In genomic region chr5:66209794-66210193, GRCh38 we compare ENCODE assay signal across 15 cellular contexts.
"Had no signal": no experiment of that assay in that cellular context is flagged by ENCODE, and none has a peak within 500 bp of the region (broad histone marks: within the 10 kb centered on the region; RNA-seq: fewer than 3 reads in every experiment).

No MANE protein-coding gene starts in this region.

- H3K27me3 ChIP-seq: dorsolateral prefrontal cortex, SJCRH30 had no signal

- ATAC-seq: left ventricle myocardium superior, T-cell had no signal

- H3K4me1 Mint-ChIP-seq: activated naive CD4-positive, alpha-beta T cell treated with anti-CD3 and anti-CD28 coated beads, Interleukin-2, amount 50 U/mL, for 24 hours; naive B cell; T-cell had no signal

- H3K4me1 ChIP-seq: psoas muscle had no signal

- H3K36me3 Mint-ChIP-seq: naive B cell had no signal

- H3K27me3 Mint-ChIP-seq: activated naive CD4-positive, alpha-beta T cell treated with anti-CD3 and anti-CD28 coated beads, Interleukin-2, amount 50 U/mL, for 24 hours; naive B cell; stimulated activated naive CD8-positive, alpha-beta T cell treated with anti-CD3 and anti-CD28 coated beads, Interleukin-15, Interleukin-2, amounts not matched to agents 100 ng/mL and 50 ng/mL, for 24 hours; T-cell had no signal

- H3K27ac ChIP-seq: dorsolateral prefrontal cortex, psoas muscle, SJCRH30, thoracic aorta had no signal

- H3K27ac Mint-ChIP-seq: activated naive CD4-positive, alpha-beta T cell treated with anti-CD3 and anti-CD28 coated beads, Interleukin-2, amount 50 U/mL, for 24 hours; stimulated activated naive CD8-positive, alpha-beta T cell treated with anti-CD3 and anti-CD28 coated beads, Interleukin-15, Interleukin-2, amounts not matched to agents 100 ng/mL and 50 ng/mL, for 24 hours; T-cell had no signal

- DNase-seq: activated CD4-positive, alpha-beta T cell treated with anti-CD3 and anti-CD28 coated beads, Interleukin-2, amount 50 U/mL, for 1 hour; activated CD4-positive, CD25-positive, alpha-beta regulatory T cell; activated effector memory CD4-positive, alpha-beta T cell treated with Interleukin-2 at 50 U/mL for 16 hours; activated T-cell treated with anti-CD3 and anti-CD28 coated beads, Interleukin-2, amount 50 U/mL, for 1 hour; dorsolateral prefrontal cortex; left ventricle myocardium superior; naive B cell; occipital lobe; psoas muscle; stimulated activated CD4-positive, alpha-beta T cell treated with anti-CD3 and anti-CD28 coated beads, Interleukin-4, amount 100 ng/mL, for 1 hour; T-cell had no signal

- H3K4me3 Mint-ChIP-seq: activated naive CD4-positive, alpha-beta T cell treated with anti-CD3 and anti-CD28 coated beads, Interleukin-2, amount 50 U/mL, for 24 hours; stimulated activated naive CD8-positive, alpha-beta T cell treated with anti-CD3 and anti-CD28 coated beads, Interleukin-15, Interleukin-2, amounts not matched to agents 100 ng/mL and 50 ng/mL, for 24 hours; T-cell had no signal

- H3K36me3 ChIP-seq: SJCRH30, thoracic aorta had no signal

- H3K4me3 ChIP-seq: dorsolateral prefrontal cortex, psoas muscle, SJCRH30, thoracic aorta had no signal

- H3K9me3 ChIP-seq: psoas muscle, SJCRH30, thoracic aorta had no signal

- H3K9me3 Mint-ChIP-seq: activated naive CD4-positive, alpha-beta T cell treated with anti-CD3 and anti-CD28 coated beads, Interleukin-2, amount 50 U/mL, for 24 hours; naive B cell; stimulated activated naive CD8-positive, alpha-beta T cell treated with anti-CD3 and anti-CD28 coated beads, Interleukin-15, Interleukin-2, amounts not matched to agents 100 ng/mL and 50 ng/mL, for 24 hours; T-cell had no signal
